ENCODE assay signal across 1 cellular context in genomic region chr11:89119426-89119825, GRCh38.
TF ChIP-seq lines count a peak whose summit lies in the region.

No MANE protein-coding gene starts in this region.

TF ChIP-seq in endothelial cell of umbilical vein, 7 proteins besides CTCF, POLR2A, EP300 and RAD21 (continued from another document):
- no peak for TF ChIP-seq JUN (IDR thresholded peaks at IDR 0.05; ENCODE audit: borderline replicate concordance, insufficient read depth, insufficient read length, low read depth)
